27 cellular contexts compared by ENCODE assay signal in the genomic region with DNA sequence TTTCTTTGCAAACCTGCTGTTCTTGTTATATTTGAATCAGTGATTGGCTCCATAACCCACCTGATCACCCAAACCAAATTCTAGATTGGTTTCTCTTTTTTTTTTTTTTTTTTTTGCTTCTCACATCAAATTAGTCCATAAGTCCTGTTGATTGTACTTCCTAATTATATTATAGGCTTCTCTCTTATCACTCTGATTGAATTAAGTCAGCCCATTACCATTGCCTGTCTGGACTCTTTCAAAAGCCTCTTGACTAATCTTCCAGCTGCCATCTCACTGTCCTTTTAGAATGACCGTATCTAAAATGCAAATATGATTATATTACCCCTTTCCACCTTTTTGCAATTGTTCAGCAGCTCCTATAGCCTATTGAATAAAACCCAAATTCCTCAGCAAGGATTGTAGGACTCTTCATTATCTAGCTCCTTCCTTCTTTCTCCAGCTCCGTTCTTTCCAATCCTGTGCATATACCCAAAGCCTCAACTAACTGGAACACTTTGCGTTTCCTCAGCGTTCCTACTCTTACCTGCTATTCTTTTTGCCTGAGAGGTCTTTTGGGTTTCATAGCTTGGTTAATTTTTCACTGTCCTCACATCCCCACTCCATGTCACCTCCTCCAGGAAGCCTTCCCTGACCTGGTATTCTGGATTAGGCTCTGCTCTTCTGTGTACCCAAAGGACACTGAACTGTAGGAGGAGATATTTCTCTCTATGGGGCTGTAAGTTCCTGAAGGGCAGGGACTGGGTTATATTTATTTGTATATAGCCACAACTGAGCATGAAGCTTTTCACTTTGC.
"Had no signal": no experiment of that assay in that cellular context is flagged by ENCODE, and none has a peak within 500 bp of the region (broad histone marks: within the 10 kb centered on the region; RNA-seq: fewer than 3 reads in every experiment).

No MANE protein-coding gene starts in this region.

- ATAC-seq: left colon; left lung; lower lobe of right lung; natural killer cell; psoas muscle; right lobe of liver; stimulated activated memory B cell treated with anti-CD40 and anti-IgM and Interleukin-4, amounts not matched to agents 10 μg/mL and 1 μg/mL and 100 μg/mL, for 72 hours; stimulated activated naive CD8-positive, alpha-beta T cell treated with anti-CD3 and anti-CD28 coated beads, Interleukin-15, amount 100 ng/mL, for 72 hours had no signal

- H3K9ac ChIP-seq: neural progenitor cell, parathyroid adenoma had no signal

- H3K4me3 ChIP-seq: hepatocyte, left lung, lower lobe of right lung, neural progenitor cell, psoas muscle, right lobe of liver, smooth muscle cell, tibial nerve, uterus had no signal

- H3K79me2 ChIP-seq: hepatocyte, parathyroid adenoma had no signal

- H3K4me2 ChIP-seq: hepatocyte, neural progenitor cell, smooth muscle cell had no signal

- H3K27ac ChIP-seq: hepatocyte, left lung, lower lobe of right lung, neural progenitor cell, neutrophil, parathyroid adenoma, psoas muscle, right lobe of liver, tibial nerve, uterus had no signal

- H3K27me3 ChIP-seq: hepatocyte, left lung, neural progenitor cell, neutrophil, right lobe of liver, tibial nerve, uterus had no signal

- H3K36me3 ChIP-seq: left lung, lower lobe of right lung, neural progenitor cell, neutrophil, right lobe of liver, tibial nerve, uterus had no signal

- H3K9me3 ChIP-seq: left lung, lower lobe of right lung, neutrophil, psoas muscle, right lobe of liver, tibial nerve, uterus had no signal

- H3K4me1 ChIP-seq: left lung, lower lobe of right lung, neural progenitor cell, parathyroid adenoma, psoas muscle, right lobe of liver, tibial nerve had no signal

- FAIRE-seq: kidney had no signal

- H2AFZ ChIP-seq: hepatocyte, neural progenitor cell, parathyroid adenoma had no signal

- DNase-seq: kidney; left colon; left lung; lower lobe of right lung; mammary epithelial cell; mesenchymal stem cell; naive B cell; natural killer cell; nephron progenitor cell; occipital lobe; psoas muscle; right lobe of liver; stimulated activated CD4-positive, alpha-beta T cell treated with anti-CD3 and anti-CD28 coated beads, Interleukin-1b, Interleukin-23, amount 100 ng/mL, for 48 hours; stimulated activated CD4-positive, alpha-beta T cell treated with anti-CD3 and anti-CD28 coated beads, Interleukin-2, amount 100 ng/mL, for 48 hours; stimulated activated CD4-positive, alpha-beta T cell treated with anti-CD3 and anti-CD28 coated beads, Interleukin-4, amount 100 ng/mL, for 4 hours; stimulated activated CD8-positive, alpha-beta memory T cell treated with anti-CD3 and anti-CD28 coated beads, Interleukin-4, amount 100 ng/mL, for 48 hours; stimulated activated naive CD4-positive, alpha-beta T cell treated with Interleukin-2 at 50 U/mL for 16 hours; stimulated activated naive CD8-positive, alpha-beta T cell treated with anti-CD3 and anti-CD28 coated beads, Interleukin-15, amount 100 ng/mL, for 72 hours; substantia nigra; uterus had no signal
